In genomic region chr2:10424916-10425505, GRCh38 we compare ENCODE assay signal across 20 cellular contexts.
"Had no signal": no experiment of that assay in that cellular context is flagged by ENCODE, and none has a peak within 500 bp of the region (broad histone marks: within the 10 kb centered on the region; RNA-seq: fewer than 3 reads in every experiment).

No MANE protein-coding gene starts in this region.

- H3K4me1 ChIP-seq: heart right ventricle, testis, tibial nerve had no signal

- H3K27ac Mint-ChIP-seq: nephron; stimulated activated naive B cell treated with anti-CD40 and anti-IgM and Interleukin-4, amounts not matched to agents 10 μg/mL and 1 μg/mL and 100 μg/mL, for 72 hours had no signal

- H3K27me3 ChIP-seq: dorsolateral prefrontal cortex, heart right ventricle, testis, tibial nerve, uterus had no signal

- H3K4me3 Mint-ChIP-seq: naive B cell; nephron; stimulated activated naive B cell treated with anti-CD40 and anti-IgM and Interleukin-4, amounts not matched to agents 10 μg/mL and 1 μg/mL and 100 μg/mL, for 72 hours; stimulated activated naive CD8-positive, alpha-beta T cell treated with anti-CD3 and anti-CD28 coated beads, Interleukin-15, amount 100 ng/mL, for 72 hours had no signal

- H3K36me3 ChIP-seq: uterus had no signal

- H3K27me3 Mint-ChIP-seq: naive B cell; stimulated activated naive B cell treated with anti-CD40 and anti-IgM and Interleukin-4, amounts not matched to agents 10 μg/mL and 1 μg/mL and 100 μg/mL, for 72 hours; stimulated activated naive CD8-positive, alpha-beta T cell treated with anti-CD3 and anti-CD28 coated beads, Interleukin-15, amount 100 ng/mL, for 72 hours had no signal

- H3K4me1 Mint-ChIP-seq: naive B cell; stimulated activated naive CD8-positive, alpha-beta T cell treated with anti-CD3 and anti-CD28 coated beads, Interleukin-15, amount 100 ng/mL, for 72 hours had no signal

- H3K9me3 ChIP-seq: heart right ventricle, testis, tibial nerve, uterus had no signal

- H3K9me3 Mint-ChIP-seq: naive B cell; nephron; stimulated activated naive B cell treated with anti-CD40 and anti-IgM and Interleukin-4, amounts not matched to agents 10 μg/mL and 1 μg/mL and 100 μg/mL, for 72 hours; stimulated activated naive CD8-positive, alpha-beta T cell treated with anti-CD3 and anti-CD28 coated beads, Interleukin-15, amount 100 ng/mL, for 72 hours had no signal

- DNase-seq: cortex of kidney; dorsolateral prefrontal cortex; effector CD8-positive, alpha-beta T cell; heart right ventricle; hypothalamus; left ventricle myocardium superior; mesendoderm; naive B cell; stimulated activated CD4-positive, alpha-beta T cell treated with anti-CD3 and anti-CD28 coated beads, Interleukin-2, amount 100 ng/mL, for 24 hours; stimulated activated CD4-positive, alpha-beta T cell treated with anti-CD3 and anti-CD28 coated beads, Interleukin-4, amount 100 ng/mL, for 4 hours; stimulated activated naive B cell treated with anti-CD40 and anti-IgM and Interleukin-4, amounts not matched to agents 10 μg/mL and 1 μg/mL and 100 μg/mL, for 72 hours; stimulated activated naive CD8-positive, alpha-beta T cell treated with anti-CD3 and anti-CD28 coated beads, Interleukin-15, amount 100 ng/mL, for 72 hours; testis; uterus had no signal

- H3K4me3 ChIP-seq: dorsolateral prefrontal cortex, heart right ventricle, lung, testis, tibial nerve, uterus had no signal

- ATAC-seq: left ventricle myocardium superior; sciatic nerve; stimulated activated naive B cell treated with anti-CD40 and anti-IgM and Interleukin-4, amounts not matched to agents 10 μg/mL and 1 μg/mL and 100 μg/mL, for 72 hours; stimulated activated naive CD8-positive, alpha-beta T cell treated with anti-CD3 and anti-CD28 coated beads, Interleukin-15, amount 100 ng/mL, for 72 hours had no signal

- FAIRE-seq: frontal cortex, islet of Langerhans had no signal

- H3K27ac ChIP-seq: dorsolateral prefrontal cortex, heart right ventricle, testis, tibial nerve had no signal
